ENCODE assay signal across 17 cellular contexts in the genomic region with DNA sequence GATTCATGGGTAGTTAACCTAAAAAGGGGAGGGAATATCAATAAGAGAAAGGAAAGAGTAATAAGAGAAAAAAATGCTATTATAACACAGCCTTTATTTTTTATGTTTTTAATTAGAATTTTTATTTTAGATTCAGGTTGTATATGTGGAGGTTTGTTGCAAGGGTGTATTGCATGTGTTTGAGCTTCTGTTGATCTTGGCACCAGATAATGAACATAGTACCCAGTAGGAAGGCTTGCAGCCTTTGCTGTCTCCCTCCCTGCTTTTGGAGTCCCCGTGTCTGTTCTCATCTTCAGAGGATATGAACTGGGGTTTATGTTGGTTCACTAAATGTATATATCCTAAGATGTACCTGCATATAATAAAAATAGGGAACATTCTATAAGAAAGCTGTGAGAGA.
A peak's percentile ranks its signal among the peaks of the same experiment; 100 is the strongest.
DNase-seq lines count a peak whose midpoint lies in the region; ATAC-seq and TF ChIP-seq lines count a peak whose summit lies in the region.
"Had no signal": no experiment of that assay in that cellular context is flagged by ENCODE, and none has a peak within 500 bp of the region (broad histone marks: within the 10 kb centered on the region; RNA-seq: fewer than 3 reads in every experiment).

No MANE protein-coding gene starts in this region.

- H3F3A ChIP-seq in smooth muscle cell (ENCODE audit: low read depth), result peaks cover 21% of the 10 kb centered on the region

- H3K4me1 ChIP-seq in KMS-11 (ENCODE audit: low read depth, poor library complexity, severe bottlenecking) (peaks cover 36% of the 10 kb centered on the region), adipocyte (ENCODE audit: control insufficient read depth, insufficient read depth, low read length) (peaks cover 40% of the 10 kb centered on the region), smooth muscle cell (ENCODE audit: low read depth) (no peaks in the 10 kb centered on the region)

- no peak overlapping the region for H3K27ac ChIP-seq in KMS-11
- H3K27ac ChIP-seq in smooth muscle cell (ENCODE audit: low read depth), result no peak overlapping the region
- H3K27ac ChIP-seq: BLaER1 treated with 17β-estradiol and CSF1 and Interleukin-3, amounts not matched to agents 10 nM and 100 nM had no signal

- peak overlapping the region; percentile 54 for H3K27ac Mint-ChIP-seq in dendritic cell treated with granulocyte-macrophage colony-stimulating factor and Interleukin-4, amounts not matched to agents 40 ng/mL and 50 ng/mL, for 4 days
- H3K27ac Mint-ChIP-seq: CD8-positive, alpha-beta T cell had no signal

- no peak overlapping the region for H3K4me3 Mint-ChIP-seq in dendritic cell treated with granulocyte-macrophage colony-stimulating factor and Interleukin-4, amounts not matched to agents 40 ng/mL and 50 ng/mL, for 4 days
- H3K4me3 Mint-ChIP-seq: CD8-positive, alpha-beta T cell had no signal

- no peak overlapping the region for H3K4me3 ChIP-seq in KMS-11 (IDR thresholded peaks at IDR 0.05; ENCODE audit: insufficient read depth, low read depth, low read length)
- H3K4me3 ChIP-seq in adipocyte (ENCODE audit: low read length), result no peak overlapping the region
- H3K4me3 ChIP-seq in smooth muscle cell, result no peak overlapping the region
- H3K4me3 ChIP-seq: BLaER1 treated with 17β-estradiol and CSF1 and Interleukin-3, amounts not matched to agents 10 nM and 100 nM; K562 had no signal

- H3K4me2 ChIP-seq in KMS-11, result peak overlapping the region; percentile 93; the same call in 1 of the 2 replicates
- peak overlapping the region; percentile 38 for H3K4me2 ChIP-seq in smooth muscle cell

- no peak for TF ChIP-seq CTCF in KMS-11 (conservative IDR thresholded peaks at IDR 0.05; ENCODE audit: low read depth, low read length)
- TF ChIP-seq CTCF in smooth muscle cell (IDR thresholded peaks at IDR 0.05; ENCODE audit: borderline replicate concordance, insufficient read depth, poor library complexity, severe bottlenecking), result no peak
- TF ChIP-seq CTCF in GM10266 (IDR thresholded peaks at IDR 0.05; ENCODE audit: control insufficient read depth, insufficient read depth, low read depth, missing control alignments), result no peak

- intact Hi-C loops in dendritic cell treated with granulocyte-macrophage colony-stimulating factor and Interleukin-4, amounts not matched to agents 40 ng/mL and 50 ng/mL, for 4 days (cut with micrococcal nuclease), result no loop called here

- ATAC-seq in HG02642 (IDR thresholded peaks at IDR 0.05; ENCODE audit: poor library complexity, unreplicated experiment), result no peak
- ATAC-seq: CD8-positive, alpha-beta T cell; K562; SK-N-SH treated with all-trans-retinoic acid at 6 μM for 48 hours had no signal

- H3K79me2 ChIP-seq in KMS-11 (ENCODE audit: insufficient read depth, low read depth) (no peaks in the 10 kb centered on the region), smooth muscle cell (ENCODE audit: low read depth) (no peaks in the 10 kb centered on the region)

- peaks cover 10% of the 10 kb centered on the region for H3K9me3 ChIP-seq in adipocyte (ENCODE audit: control insufficient read depth, low read length)
- peaks cover 7% of the 10 kb centered on the region for H3K9me3 ChIP-seq in smooth muscle cell (replicated peaks; ENCODE audit: low read depth)

- H2AFZ ChIP-seq in KMS-11 (ENCODE audit: low read depth) (no peak overlapping the region), smooth muscle cell (ENCODE audit: low read depth) (no peak overlapping the region)

- H3K36me3 ChIP-seq in KMS-11 (ENCODE audit: insufficient read depth) (no peaks in the 10 kb centered on the region), adipocyte (ENCODE audit: control insufficient read depth, insufficient read depth, low read length, severe bottlenecking) (peaks cover 5% of the 10 kb centered on the region), smooth muscle cell (ENCODE audit: low read depth) (peaks cover 7% of the 10 kb centered on the region)

- DNase-seq in adipocyte (ENCODE audit: low read depth) (peak; percentile 33), smooth muscle cell (lab: John Stamatoyannopoulos, UW; ENCODE audit: unreplicated experiment) (no peak), GM10266 (ENCODE audit: extremely low spot score) (no peak)
- no peak for DNase-seq in stimulated activated naive CD4-positive, alpha-beta T cell (lab: John Stamatoyannopoulos, UW)
- DNase-seq: CD8-positive, alpha-beta T cell; NCI-H1092; NCI-H1436; NCI-H187 treated with DMSO at 0.1 percent for 48 hours; NCI-H2107; NCI-H69; SIG-M5 had no signal

- H3K36me3 Mint-ChIP-seq in dendritic cell treated with granulocyte-macrophage colony-stimulating factor and Interleukin-4, amounts not matched to agents 40 ng/mL and 50 ng/mL, for 4 days (ENCODE audit: low read depth), result peaks cover 5% of the 10 kb centered on the region

- no peaks in the 10 kb centered on the region for H3K9me3 Mint-ChIP-seq in dendritic cell treated with granulocyte-macrophage colony-stimulating factor and Interleukin-4, amounts not matched to agents 40 ng/mL and 50 ng/mL, for 4 days

- peaks cover 32% of the 10 kb centered on the region for H3K27me3 ChIP-seq in KMS-11 (ENCODE audit: insufficient read depth, low read depth)
- no peaks in the 10 kb centered on the region for H3K27me3 ChIP-seq in adipocyte (replicated peaks; ENCODE audit: control insufficient read depth, insufficient read depth, low read length)
- no peaks in the 10 kb centered on the region for H3K27me3 ChIP-seq in smooth muscle cell (ENCODE audit: low read depth)
- H3K27me3 ChIP-seq: BLaER1 treated with 17β-estradiol and CSF1 and Interleukin-3, amounts not matched to agents 10 nM and 100 nM had no signal

- peaks cover 33% of the 10 kb centered on the region for H3K4me1 Mint-ChIP-seq in dendritic cell treated with granulocyte-macrophage colony-stimulating factor and Interleukin-4, amounts not matched to agents 40 ng/mL and 50 ng/mL, for 4 days (ENCODE audit: low read depth)

- H3K9ac ChIP-seq in KMS-11 (no peak overlapping the region), adipocyte (ENCODE audit: low read length) (no peak overlapping the region), smooth muscle cell (ENCODE audit: low read depth) (no peak overlapping the region)
- H3K9ac ChIP-seq: BLaER1 treated with 17β-estradiol and CSF1 and Interleukin-3, amounts not matched to agents 10 nM and 100 nM had no signal

- WGBS in smooth muscle cell (ENCODE audit: low lambda C conversion rate), result 71% methylated on average over 1 of the region's 1 CpG

- H4K20me1 ChIP-seq in KMS-11 (ENCODE audit: insufficient read depth) (no peaks in the 10 kb centered on the region), smooth muscle cell (ENCODE audit: low read depth) (peaks cover 19% of the 10 kb centered on the region)

- peaks cover 1% of the 10 kb centered on the region for H3K27me3 Mint-ChIP-seq in dendritic cell treated with granulocyte-macrophage colony-stimulating factor and Interleukin-4, amounts not matched to agents 40 ng/mL and 50 ng/mL, for 4 days
